11 cellular contexts compared by ENCODE assay signal in genomic region chr3:17183951-17184550, GRCh38.
DNase-seq lines count a peak whose midpoint lies in the region; ATAC-seq and TF ChIP-seq lines count a peak whose summit lies in the region.
"Had no signal": no experiment of that assay in that cellular context is flagged by ENCODE, and none has a peak within 500 bp of the region (broad histone marks: within the 10 kb centered on the region; RNA-seq: fewer than 3 reads in every experiment).

No MANE protein-coding gene starts in this region.

- H3K4me1 Mint-ChIP-seq in Calu3 (ENCODE audit: low read depth, unreplicated experiment): no peaks in the 10 kb centered on the region

- no TSS peak for BruUV-seq in Calu3 (replicated peaks; lab: Mats Ljungman, UMichigan)

- H3K4me3 Mint-ChIP-seq in Calu3 (ENCODE audit: low read depth, unreplicated experiment): no peak overlapping the region
- H3K4me3 Mint-ChIP-seq: activated CD4-positive, alpha-beta memory T cell treated with anti-CD3 and anti-CD28 coated beads, Interleukin-2, amount 10 ng/mL, durations not matched to agents 7 days and 5 days had no signal

- peak overlapping the region; percentile 33 for H3K27ac Mint-ChIP-seq in Calu3 (ENCODE audit: unreplicated experiment)
- H3K27ac Mint-ChIP-seq: activated CD4-positive, alpha-beta memory T cell treated with anti-CD3 and anti-CD28 coated beads, Interleukin-2, amount 10 ng/mL, durations not matched to agents 7 days and 5 days had no signal

- H3K9me3 Mint-ChIP-seq in Calu3 (ENCODE audit: low read depth, unreplicated experiment): no peaks in the 10 kb centered on the region
- H3K9me3 Mint-ChIP-seq: activated CD4-positive, alpha-beta memory T cell treated with anti-CD3 and anti-CD28 coated beads, Interleukin-2, amount 10 ng/mL, durations not matched to agents 7 days and 5 days had no signal

- no peaks in the 10 kb centered on the region for H3K27me3 Mint-ChIP-seq in Calu3 (ENCODE audit: unreplicated experiment)
- H3K27me3 Mint-ChIP-seq: activated CD4-positive, alpha-beta memory T cell treated with anti-CD3 and anti-CD28 coated beads, Interleukin-2, amount 10 ng/mL, durations not matched to agents 7 days and 5 days had no signal

- ATAC-seq in HG02610 (IDR thresholded peaks at IDR 0.05; ENCODE audit: unreplicated experiment): peak; percentile 30

- no peak for TF ChIP-seq CTCF in Calu3 (IDR thresholded peaks at IDR 0.05; ENCODE audit: unreplicated experiment)
- TF ChIP-seq CTCF in GM10266 (IDR thresholded peaks at IDR 0.05; ENCODE audit: control insufficient read depth, insufficient read depth, low read depth, missing control alignments): no peak

- DNase-seq in Calu3 (no peak), astrocyte of the hippocampus (ENCODE audit: low read depth, low spot score) (peak; percentile 44), kidney glomerular epithelial cell (lab: John Stamatoyannopoulos, UW) (peak; percentile 57), NCI-H187 (lab: John Stamatoyannopoulos, UW) (no peak), GM10266 (ENCODE audit: extremely low spot score) (no peak), medulla oblongata (ENCODE audit: extremely low spot score) (no peak)
- DNase-seq: activated CD4-positive, alpha-beta memory T cell treated with anti-CD3 and anti-CD28 coated beads, Interleukin-2, amount 10 ng/mL, durations not matched to agents 7 days and 5 days; kidney; NCI-H146; NCI-H774 had no signal

- intact Hi-C loops in Calu3 (cut with micrococcal nuclease; ENCODE audit: unreplicated experiment): no loop called here

- CTCF ChIA-PET in Calu3 (lab: Charles Lee): no interaction called here

- no peaks in the 10 kb centered on the region for H3K36me3 Mint-ChIP-seq in Calu3 (ENCODE audit: insufficient read depth, unreplicated experiment)

Comparison
In these comparisons a context has a peak if more than half of its experiments do, and no peak if none do; other contexts are left out.
1. DNase-seq: peak in astrocyte of the hippocampus (single experiment) and kidney glomerular epithelial cell (single experiment); none in Calu3 (single experiment), NCI-H187 (0 of 2), GM10266 (single experiment) and medulla oblongata (single experiment).